ENCODE assay signal across 2 cellular contexts in genomic region chr6:17998442-17998841, GRCh38.
TF ChIP-seq lines count a peak whose summit lies in the region.

No MANE protein-coding gene starts in this region.

TF ChIP-seq in IMR-90, 13 proteins besides CTCF, POLR2A, EP300 and RAD21:
- TF ChIP-seq, protein P1, sequence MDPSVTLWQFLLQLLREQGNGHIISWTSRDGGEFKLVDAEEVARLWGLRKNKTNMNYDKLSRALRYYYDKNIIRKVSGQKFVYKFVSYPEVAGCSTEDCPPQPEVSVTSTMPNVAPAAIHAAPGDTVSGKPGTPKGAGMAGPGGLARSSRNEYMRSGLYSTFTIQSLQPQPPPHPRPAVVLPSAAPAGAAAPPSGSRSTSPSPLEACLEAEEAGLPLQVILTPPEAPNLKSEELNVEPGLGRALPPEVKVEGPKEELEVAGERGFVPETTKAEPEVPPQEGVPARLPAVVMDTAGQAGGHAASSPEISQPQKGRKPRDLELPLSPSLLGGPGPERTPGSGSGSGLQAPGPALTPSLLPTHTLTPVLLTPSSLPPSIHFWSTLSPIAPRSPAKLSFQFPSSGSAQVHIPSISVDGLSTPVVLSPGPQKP (IDR thresholded peaks at IDR 0.05; ENCODE audit: borderline replicate concordance, low read depth, low read length), result no peak
- 0 out of 2 replicates have a peak, but pooled peaks have one; percentile 25 for TF ChIP-seq FOS (IDR thresholded peaks at IDR 0.05; ENCODE audit: low read depth, low read length)
- TF ChIP-seq CEBPB (IDR thresholded peaks at IDR 0.05; ENCODE audit: low read depth, low read length), result peak; percentile 44; the same call in 1 of the 2 replicates
- TF ChIP-seq MAFK (IDR thresholded peaks at IDR 0.05; ENCODE audit: low read depth, low read length), result no peak
- no peak for TF ChIP-seq MXI1 (IDR thresholded peaks at IDR 0.05; ENCODE audit: borderline replicate concordance, low read depth, low read length)
- no peak for TF ChIP-seq NFE2L2 (IDR thresholded peaks at IDR 0.05; ENCODE audit: low read depth, low read length)

TF ChIP-seq in HepG2, 621 proteins besides CTCF, POLR2A, EP300 and RAD21:
- TF ChIP-seq FOSL1 (CRISPR knock-in tag; IDR thresholded peaks at IDR 0.05; ENCODE audit: borderline replicate concordance), result peak; percentile 39; the same call in 1 of the 2 replicates
- TF ChIP-seq FOSL2 (CRISPR knock-in tag; IDR thresholded peaks at IDR 0.05), result peak; percentile 74
- TF ChIP-seq SMAD3 (CRISPR knock-in tag; IDR thresholded peaks at IDR 0.05), result no peak
- 0 out of 2 replicates have a peak, but pooled peaks have one; percentile 17 for TF ChIP-seq ZNF644 (CRISPR knock-in tag; IDR thresholded peaks at IDR 0.05; ENCODE audit: low read depth)
- TF ChIP-seq GATAD1 (CRISPR knock-in tag; IDR thresholded peaks at IDR 0.05), result no peak
- peak; percentile 31; the same call in 1 of the 2 replicates for TF ChIP-seq CREB1 (IDR thresholded peaks at IDR 0.05)
- no peak for TF ChIP-seq CREB1 (CRISPR knock-in tag; IDR thresholded peaks at IDR 0.05)
- no peak for TF ChIP-seq JUNB (CRISPR knock-in tag; IDR thresholded peaks at IDR 0.05; ENCODE audit: borderline replicate concordance)
TF ChIP-seq in HepG2: peak in this region for 4.
